11 cellular contexts compared by ENCODE assay signal in the genomic region with DNA sequence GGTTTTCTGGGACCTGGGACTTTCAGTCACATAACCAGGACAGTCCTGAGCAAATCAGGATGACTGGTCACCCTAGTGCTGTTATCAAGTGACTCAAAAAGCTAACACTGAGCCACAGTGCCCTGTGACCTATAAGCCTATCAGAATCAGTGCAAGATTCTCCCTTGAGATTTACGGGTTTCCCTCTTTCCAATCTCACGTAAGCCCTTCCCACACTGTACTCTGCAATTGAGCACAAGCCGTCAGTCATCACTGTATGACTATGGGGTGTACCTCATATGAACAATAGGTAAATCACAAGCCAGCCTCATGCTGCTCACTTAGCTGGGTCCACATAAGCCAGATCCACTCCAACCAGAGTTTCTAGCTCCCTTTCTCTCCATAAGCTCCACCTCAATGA. TPM values are rescaled to one million over a fixed set of nuclear protein-coding genes. Genes with fewer than 3 reads are reported as not detected.
DNase-seq lines count a peak whose midpoint lies in the region; ATAC-seq and TF ChIP-seq lines count a peak whose summit lies in the region.
"Had no signal": no experiment of that assay in that cellular context is flagged by ENCODE, and none has a peak within 500 bp of the region (broad histone marks: within the 10 kb centered on the region; RNA-seq: fewer than 3 reads in every experiment).

No MANE protein-coding gene starts in this region.

- TF ChIP-seq CTCF in RWPE2 (IDR thresholded peaks at IDR 0.05; ENCODE audit: poor library complexity, severe bottlenecking) (no peak), sigmoid colon (IDR thresholded peaks at IDR 0.05) (no peak)

- peaks cover 2% of the 10 kb centered on the region for H3K36me3 Mint-ChIP-seq in activated CD8-positive, alpha-beta memory T cell treated with anti-CD3 and anti-CD28 coated beads, Interleukin-2, amount 10 ng/mL, durations not matched to agents 7 days and 5 days
- H3K36me3 Mint-ChIP-seq: CD4-positive, CD25-positive, alpha-beta regulatory T cell had no signal

- H3K27ac ChIP-seq in RWPE2 (ENCODE audit: poor library complexity, severe bottlenecking) (no peak overlapping the region), sigmoid colon (no peak overlapping the region)

- H3K4me1 ChIP-seq in RWPE2 (ENCODE audit: insufficient read depth, poor library complexity, severe bottlenecking) (no peaks in the 10 kb centered on the region), sigmoid colon (no peaks in the 10 kb centered on the region)

- peaks cover 2% of the 10 kb centered on the region for H3K27me3 Mint-ChIP-seq in activated CD8-positive, alpha-beta memory T cell treated with anti-CD3 and anti-CD28 coated beads, Interleukin-2, amount 10 ng/mL, durations not matched to agents 7 days and 5 days
- H3K27me3 Mint-ChIP-seq: CD4-positive, CD25-positive, alpha-beta regulatory T cell had no signal

- H3K9me3 ChIP-seq in RWPE2 (ENCODE audit: severe bottlenecking) (no peaks in the 10 kb centered on the region), sigmoid colon (peaks cover 0 to 3% (median 0%) of the 10 kb centered on the region in 4 donors)

- no peak for TF ChIP-seq EP300 in sigmoid colon (IDR thresholded peaks at IDR 0.05)

- H3K4me3 Mint-ChIP-seq in activated CD8-positive, alpha-beta memory T cell treated with anti-CD3 and anti-CD28 coated beads, Interleukin-2, amount 10 ng/mL, durations not matched to agents 7 days and 5 days: no peak overlapping the region
- H3K4me3 Mint-ChIP-seq: CD4-positive, CD25-positive, alpha-beta regulatory T cell had no signal

- H3K9me3 Mint-ChIP-seq in activated CD8-positive, alpha-beta memory T cell treated with anti-CD3 and anti-CD28 coated beads, Interleukin-2, amount 10 ng/mL, durations not matched to agents 7 days and 5 days (ENCODE audit: low read depth): no peaks in the 10 kb centered on the region

- ATAC-seq in GM18511 (IDR thresholded peaks at IDR 0.05; ENCODE audit: unreplicated experiment) (peak; percentile 62), GM19468 (IDR thresholded peaks at IDR 0.05; ENCODE audit: extremely low read depth, unreplicated experiment) (peak; percentile 24), HG02973 (IDR thresholded peaks at IDR 0.05; ENCODE audit: unreplicated experiment) (peak; percentile 75), RWPE2 (ENCODE audit: low read depth) (0 out of 3 replicates have a peak, but pooled peaks have one; percentile 14)
- ATAC-seq in activated CD8-positive, alpha-beta memory T cell treated with anti-CD3 and anti-CD28 coated beads, Interleukin-2, amount 10 ng/mL, durations not matched to agents 7 days and 5 days: no peak

- 61 to 76% methylated on average over 3 of the region's 3 CpGs for WGBS in sigmoid colon, 2 donors

- no peak overlapping the region for H3K4me3 ChIP-seq in RWPE2 (ENCODE audit: severe bottlenecking)
- H3K4me3 ChIP-seq in sigmoid colon: no peak overlapping the region

- no peak for TF ChIP-seq POLR2A in sigmoid colon (IDR thresholded peaks at IDR 0.05)

- DNase-seq in RWPE2 (ENCODE audit: low spot score) (no peak), NCI-H345 treated with DMSO at 0.1 percent for 48 hours (lab: John Stamatoyannopoulos, UW; ENCODE audit: unreplicated experiment) (no peak), SK-N-DZ (ENCODE audit: low spot score) (no peak), sigmoid colon (no peak)
- DNase-seq in activated CD8-positive, alpha-beta memory T cell treated with anti-CD3 and anti-CD28 coated beads, Interleukin-2, amount 10 ng/mL, durations not matched to agents 7 days and 5 days: no peak
- DNase-seq: CD4-positive, CD25-positive, alpha-beta regulatory T cell had no signal

- H3K27ac Mint-ChIP-seq in activated CD8-positive, alpha-beta memory T cell treated with anti-CD3 and anti-CD28 coated beads, Interleukin-2, amount 10 ng/mL, durations not matched to agents 7 days and 5 days: no peak overlapping the region
- H3K27ac Mint-ChIP-seq: CD4-positive, CD25-positive, alpha-beta regulatory T cell had no signal

- H3K4me1 Mint-ChIP-seq in activated CD8-positive, alpha-beta memory T cell treated with anti-CD3 and anti-CD28 coated beads, Interleukin-2, amount 10 ng/mL, durations not matched to agents 7 days and 5 days: peaks cover 10% of the 10 kb centered on the region
- H3K4me1 Mint-ChIP-seq: CD4-positive, CD25-positive, alpha-beta regulatory T cell had no signal

- CTCF ChIA-PET in activated CD8-positive, alpha-beta memory T cell treated with anti-CD3 and anti-CD28 coated beads, Interleukin-2, amount 10 ng/mL, durations not matched to agents 7 days and 5 days (lab: Charles Lee): no interaction called here

- intact Hi-C loops in sigmoid colon (cut with DNase I): no loop called here

- H3K27me3 ChIP-seq in RWPE2 (ENCODE audit: insufficient read depth, poor library complexity, severe bottlenecking): no peaks in the 10 kb centered on the region
- H3K27me3 ChIP-seq in sigmoid colon: no peaks in the 10 kb centered on the region

- no peaks in the 10 kb centered on the region for H3K36me3 ChIP-seq in RWPE2 (ENCODE audit: low read depth)
- no peaks in the 10 kb centered on the region for H3K36me3 ChIP-seq in sigmoid colon

RNA-seq across cellular contexts. Expression of a gene that starts 21.0 kb away (rescaled TPM):
- polyA plus RNA-seq in SK-N-DZ (2014; cell fraction: cytosol; rRNA removed): not detected in 2 replicates
- polyA plus RNA-seq in SK-N-DZ (2014; cell fraction: nucleus; rRNA removed): not detected in 2 replicates
- total RNA-seq in sigmoid colon: not detected
- 1 to 10 TPM in 1 of 3 donors, under 1 TPM in 1, not detected in 1; 0.10 to 1.8 TPM for polyA plus RNA-seq in sigmoid colon
- not detected for total RNA-seq in activated CD8-positive, alpha-beta memory T cell treated with anti-CD3 and anti-CD28 coated beads, Interleukin-2, amount 10 ng/mL, durations not matched to agents 7 days and 5 days
- total RNA-seq: CD4-positive, CD25-positive, alpha-beta regulatory T cell; glomerular endothelial cell; T-helper 1 cell treated with Interleukin-12 subunit alpha and Interleukin-12 subunit beta and Interleukin-4 antibody, amounts not matched to agents 30 ng/mL and 1 ng/mL, for 36 hours had no signal
- polyA plus RNA-seq: CD4-positive, CD25-positive, alpha-beta regulatory T cell had no signal
